3 cellular contexts compared by ENCODE assay signal in the genomic region with DNA sequence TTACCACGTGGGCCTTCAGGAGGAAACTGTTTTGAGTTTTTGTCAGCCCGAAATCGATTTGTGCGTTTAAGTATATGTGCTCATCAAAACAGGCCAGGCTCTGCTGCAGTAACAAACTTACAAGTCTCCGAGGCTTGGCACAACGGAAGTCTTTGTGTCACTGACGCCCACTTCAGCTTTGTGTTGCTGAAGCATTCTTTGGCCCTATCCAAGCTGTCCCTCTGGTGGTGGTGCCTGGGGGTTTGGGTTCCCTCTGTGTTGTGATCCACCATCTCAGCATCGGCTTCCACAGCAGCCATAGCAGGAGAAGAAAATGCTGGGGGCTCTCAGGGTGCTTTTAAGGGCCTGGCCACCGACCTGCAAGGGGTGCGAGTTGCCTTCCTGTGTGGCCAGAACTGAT.
TF ChIP-seq lines count a peak whose summit lies in the region.

No MANE protein-coding gene starts in this region.

TF ChIP-seq in GM23338, 12 proteins besides CTCF, POLR2A, EP300 and RAD21 (continues in another document):
- TF ChIP-seq, protein P1, sequence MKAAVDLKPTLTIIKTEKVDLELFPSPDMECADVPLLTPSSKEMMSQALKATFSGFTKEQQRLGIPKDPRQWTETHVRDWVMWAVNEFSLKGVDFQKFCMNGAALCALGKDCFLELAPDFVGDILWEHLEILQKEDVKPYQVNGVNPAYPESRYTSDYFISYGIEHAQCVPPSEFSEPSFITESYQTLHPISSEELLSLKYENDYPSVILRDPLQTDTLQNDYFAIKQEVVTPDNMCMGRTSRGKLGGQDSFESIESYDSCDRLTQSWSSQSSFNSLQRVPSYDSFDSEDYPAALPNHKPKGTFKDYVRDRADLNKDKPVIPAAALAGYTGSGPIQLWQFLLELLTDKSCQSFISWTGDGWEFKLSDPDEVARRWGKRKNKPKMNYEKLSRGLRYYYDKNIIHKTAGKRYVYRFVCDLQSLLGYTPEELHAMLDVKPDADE (IDR thresholded peaks at IDR 0.05): no peak
- no peak for TF ChIP-seq EZH2phosphoT487 (IDR thresholded peaks at IDR 0.05; ENCODE audit: unreplicated experiment)
- no peak for TF ChIP-seq CREB1 (CRISPR knock-in tag; IDR thresholded peaks at IDR 0.05; ENCODE audit: low read depth)
- no peak for TF ChIP-seq EZH2 (IDR thresholded peaks at IDR 0.05; ENCODE audit: low read depth, unreplicated experiment)
- no peak for TF ChIP-seq ZNF114 (CRISPR knock-in tag; IDR thresholded peaks at IDR 0.05)
- TF ChIP-seq JUNB (IDR thresholded peaks at IDR 0.05; ENCODE audit: unreplicated experiment): no peak
- no peak for TF ChIP-seq ZNF331 (CRISPR knock-in tag; IDR thresholded peaks at IDR 0.05; ENCODE audit: low read depth)
- TF ChIP-seq STAT1 (IDR thresholded peaks at IDR 0.05; ENCODE audit: unreplicated experiment): no peak
- no peak for TF ChIP-seq POLR2AphosphoS5 (IDR thresholded peaks at IDR 0.05; ENCODE audit: low read depth)

TF ChIP-seq in WTC11, 78 proteins besides CTCF, POLR2A, EP300 and RAD21 (continued from another document):
- TF ChIP-seq, protein P2, sequence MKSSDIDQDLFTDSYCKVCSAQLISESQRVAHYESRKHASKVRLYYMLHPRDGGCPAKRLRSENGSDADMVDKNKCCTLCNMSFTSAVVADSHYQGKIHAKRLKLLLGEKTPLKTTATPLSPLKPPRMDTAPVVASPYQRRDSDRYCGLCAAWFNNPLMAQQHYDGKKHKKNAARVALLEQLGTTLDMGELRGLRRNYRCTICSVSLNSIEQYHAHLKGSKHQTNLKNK (CRISPR knock-in tag; IDR thresholded peaks at IDR 0.05): no peak
- TF ChIP-seq GTF2I (CRISPR knock-in tag; conservative IDR thresholded peaks at IDR 0.05) (no peak), FOXP1 (CRISPR knock-in tag; IDR thresholded peaks at IDR 0.05; ENCODE audit: borderline replicate concordance) (no peak), EMX1 (CRISPR knock-in tag; IDR thresholded peaks at IDR 0.05) (no peak), SMAD3 (CRISPR knock-in tag; IDR thresholded peaks at IDR 0.05; ENCODE audit: borderline replicate concordance) (no peak), TP53 (CRISPR knock-in tag; IDR thresholded peaks at IDR 0.05) (no peak), RELA (CRISPR knock-in tag; IDR thresholded peaks at IDR 0.05; ENCODE audit: borderline replicate concordance) (no peak), CREM (CRISPR knock-in tag; IDR thresholded peaks at IDR 0.05) (no peak), TEAD4 (CRISPR knock-in tag; IDR thresholded peaks at IDR 0.05) (no peak), SMAD4 (CRISPR knock-in tag; IDR thresholded peaks at IDR 0.05) (no peak), KAT7 (CRISPR knock-in tag; IDR thresholded peaks at IDR 0.05; ENCODE audit: borderline replicate concordance) (no peak), NFYB (CRISPR knock-in tag; conservative IDR thresholded peaks at IDR 0.05; ENCODE audit: low read depth) (no peak), JAZF1 (CRISPR knock-in tag; IDR thresholded peaks at IDR 0.05) (no peak), ATF1 (CRISPR knock-in tag; IDR thresholded peaks at IDR 0.05) (no peak)
- TF ChIP-seq, protein P3, sequence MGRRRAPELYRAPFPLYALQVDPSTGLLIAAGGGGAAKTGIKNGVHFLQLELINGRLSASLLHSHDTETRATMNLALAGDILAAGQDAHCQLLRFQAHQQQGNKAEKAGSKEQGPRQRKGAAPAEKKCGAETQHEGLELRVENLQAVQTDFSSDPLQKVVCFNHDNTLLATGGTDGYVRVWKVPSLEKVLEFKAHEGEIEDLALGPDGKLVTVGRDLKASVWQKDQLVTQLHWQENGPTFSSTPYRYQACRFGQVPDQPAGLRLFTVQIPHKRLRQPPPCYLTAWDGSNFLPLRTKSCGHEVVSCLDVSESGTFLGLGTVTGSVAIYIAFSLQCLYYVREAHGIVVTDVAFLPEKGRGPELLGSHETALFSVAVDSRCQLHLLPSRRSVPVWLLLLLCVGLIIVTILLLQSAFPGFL (CRISPR knock-in tag; IDR thresholded peaks at IDR 0.05; ENCODE audit: borderline replicate concordance): no peak
- TF ChIP-seq, protein P4, sequence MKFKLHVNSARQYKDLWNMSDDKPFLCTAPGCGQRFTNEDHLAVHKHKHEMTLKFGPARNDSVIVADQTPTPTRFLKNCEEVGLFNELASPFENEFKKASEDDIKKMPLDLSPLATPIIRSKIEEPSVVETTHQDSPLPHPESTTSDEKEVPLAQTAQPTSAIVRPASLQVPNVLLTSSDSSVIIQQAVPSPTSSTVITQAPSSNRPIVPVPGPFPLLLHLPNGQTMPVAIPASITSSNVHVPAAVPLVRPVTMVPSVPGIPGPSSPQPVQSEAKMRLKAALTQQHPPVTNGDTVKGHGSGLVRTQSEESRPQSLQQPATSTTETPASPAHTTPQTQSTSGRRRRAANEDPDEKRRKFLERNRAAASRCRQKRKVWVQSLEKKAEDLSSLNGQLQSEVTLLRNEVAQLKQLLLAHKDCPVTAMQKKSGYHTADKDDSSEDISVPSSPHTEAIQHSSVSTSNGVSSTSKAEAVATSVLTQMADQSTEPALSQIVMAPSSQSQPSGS (CRISPR knock-in tag; IDR thresholded peaks at IDR 0.05; ENCODE audit: borderline replicate concordance, low read depth): no peak
- TF ChIP-seq, protein P5, sequence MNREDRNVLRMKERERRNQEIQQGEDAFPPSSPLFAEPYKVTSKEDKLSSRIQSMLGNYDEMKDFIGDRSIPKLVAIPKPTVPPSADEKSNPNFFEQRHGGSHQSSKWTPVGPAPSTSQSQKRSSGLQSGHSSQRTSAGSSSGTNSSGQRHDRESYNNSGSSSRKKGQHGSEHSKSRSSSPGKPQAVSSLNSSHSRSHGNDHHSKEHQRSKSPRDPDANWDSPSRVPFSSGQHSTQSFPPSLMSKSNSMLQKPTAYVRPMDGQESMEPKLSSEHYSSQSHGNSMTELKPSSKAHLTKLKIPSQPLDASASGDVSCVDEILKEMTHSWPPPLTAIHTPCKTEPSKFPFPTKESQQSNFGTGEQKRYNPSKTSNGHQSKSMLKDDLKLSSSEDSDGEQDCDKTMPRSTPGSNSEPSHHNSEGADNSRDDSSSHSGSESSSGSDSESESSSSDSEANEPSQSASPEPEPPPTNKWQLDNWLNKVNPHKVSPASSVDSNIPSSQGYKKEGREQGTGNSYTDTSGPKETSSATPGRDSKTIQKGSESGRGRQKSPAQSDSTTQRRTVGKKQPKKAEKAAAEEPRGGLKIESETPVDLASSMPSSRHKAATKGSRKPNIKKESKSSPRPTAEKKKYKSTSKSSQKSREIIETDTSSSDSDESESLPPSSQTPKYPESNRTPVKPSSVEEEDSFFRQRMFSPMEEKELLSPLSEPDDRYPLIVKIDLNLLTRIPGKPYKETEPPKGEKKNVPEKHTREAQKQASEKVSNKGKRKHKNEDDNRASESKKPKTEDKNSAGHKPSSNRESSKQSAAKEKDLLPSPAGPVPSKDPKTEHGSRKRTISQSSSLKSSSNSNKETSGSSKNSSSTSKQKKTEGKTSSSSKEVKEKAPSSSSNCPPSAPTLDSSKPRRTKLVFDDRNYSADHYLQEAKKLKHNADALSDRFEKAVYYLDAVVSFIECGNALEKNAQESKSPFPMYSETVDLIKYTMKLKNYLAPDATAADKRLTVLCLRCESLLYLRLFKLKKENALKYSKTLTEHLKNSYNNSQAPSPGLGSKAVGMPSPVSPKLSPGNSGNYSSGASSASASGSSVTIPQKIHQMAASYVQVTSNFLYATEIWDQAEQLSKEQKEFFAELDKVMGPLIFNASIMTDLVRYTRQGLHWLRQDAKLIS (CRISPR knock-in tag; IDR thresholded peaks at IDR 0.05; ENCODE audit: borderline replicate concordance): no peak

TF ChIP-seq in H1, 55 proteins besides CTCF, POLR2A, EP300 and RAD21 (continued from another document):
- no peak for TF ChIP-seq SIX5 (IDR thresholded peaks at IDR 0.05; ENCODE audit: low read depth, low read length)
- TF ChIP-seq JUN (IDR thresholded peaks at IDR 0.05; ENCODE audit: low read depth, low read length): no peak
- no peak for TF ChIP-seq SP2 (IDR thresholded peaks at IDR 0.05; ENCODE audit: low read length)
